1 cellular context compared by ENCODE assay signal in genomic region chr11:72812968-72813739, GRCh38.
TF ChIP-seq lines count a peak whose summit lies in the region.

No MANE protein-coding gene starts in this region.

TF ChIP-seq in GM12878, 131 proteins besides CTCF, POLR2A, EP300 and RAD21 (continued from another document and continues in another):
- no peak for TF ChIP-seq CUX1 (IDR thresholded peaks at IDR 0.05; ENCODE audit: insufficient replicate concordance, low read depth, low read length)
- peak; percentile 57; the same call in 1 of the 2 replicates for TF ChIP-seq IKZF1 (conservative IDR thresholded peaks at IDR 0.05)
- TF ChIP-seq, protein P1, sequence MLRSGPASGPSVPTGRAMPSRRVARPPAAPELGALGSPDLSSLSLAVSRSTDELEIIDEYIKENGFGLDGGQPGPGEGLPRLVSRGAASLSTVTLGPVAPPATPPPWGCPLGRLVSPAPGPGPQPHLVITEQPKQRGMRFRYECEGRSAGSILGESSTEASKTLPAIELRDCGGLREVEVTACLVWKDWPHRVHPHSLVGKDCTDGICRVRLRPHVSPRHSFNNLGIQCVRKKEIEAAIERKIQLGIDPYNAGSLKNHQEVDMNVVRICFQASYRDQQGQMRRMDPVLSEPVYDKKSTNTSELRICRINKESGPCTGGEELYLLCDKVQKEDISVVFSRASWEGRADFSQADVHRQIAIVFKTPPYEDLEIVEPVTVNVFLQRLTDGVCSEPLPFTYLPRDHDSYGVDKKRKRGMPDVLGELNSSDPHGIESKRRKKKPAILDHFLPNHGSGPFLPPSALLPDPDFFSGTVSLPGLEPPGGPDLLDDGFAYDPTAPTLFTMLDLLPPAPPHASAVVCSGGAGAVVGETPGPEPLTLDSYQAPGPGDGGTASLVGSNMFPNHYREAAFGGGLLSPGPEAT (IDR thresholded peaks at IDR 0.05; ENCODE audit: low read depth), result no peak
- no peak for TF ChIP-seq DPF2 (IDR thresholded peaks at IDR 0.05)
- no peak for TF ChIP-seq KDM1A (IDR thresholded peaks at IDR 0.05; ENCODE audit: borderline replicate concordance)
- TF ChIP-seq MEF2B (IDR thresholded peaks at IDR 0.05; ENCODE audit: partially characterized antibody, poor library complexity, severe bottlenecking), result peak; percentile 25
- peak; percentile 75 for TF ChIP-seq MAX (IDR thresholded peaks at IDR 0.05; ENCODE audit: low read depth, low read length)
- TF ChIP-seq MLLT1 (IDR thresholded peaks at IDR 0.05), result no peak
- no peak for TF ChIP-seq RUNX3 (IDR thresholded peaks at IDR 0.05; ENCODE audit: low read length)
- no peak for TF ChIP-seq EGR1 (IDR thresholded peaks at IDR 0.05; ENCODE audit: borderline replicate concordance in 1 of 2, low read depth in 2 of 2, low read length in 2 of 2)
- no peak for TF ChIP-seq TCF12 (IDR thresholded peaks at IDR 0.05; ENCODE audit: low read depth, low read length)
- no peak for TF ChIP-seq NFXL1 (IDR thresholded peaks at IDR 0.05; ENCODE audit: borderline replicate concordance)
- TF ChIP-seq NR2C1 (IDR thresholded peaks at IDR 0.05), result no peak
- peak; percentile 50; the same call in 1 of the 2 replicates for TF ChIP-seq POLR2AphosphoS5 (IDR thresholded peaks at IDR 0.05; ENCODE audit: low read length)
- TF ChIP-seq CBX3 (IDR thresholded peaks at IDR 0.05; ENCODE audit: borderline replicate concordance, low read depth), result no peak
- peak; percentile 91 for TF ChIP-seq SMARCA5 (IDR thresholded peaks at IDR 0.05)
- TF ChIP-seq CHD1 (IDR thresholded peaks at IDR 0.05; ENCODE audit: low read depth, low read length), result no peak
- TF ChIP-seq IRF4 (IDR thresholded peaks at IDR 0.05; ENCODE audit: low read depth, low read length), result no peak
- peak; percentile 49 for TF ChIP-seq SMC3 (IDR thresholded peaks at IDR 0.05; ENCODE audit: borderline replicate concordance, low read length)
- TF ChIP-seq, protein P2, sequence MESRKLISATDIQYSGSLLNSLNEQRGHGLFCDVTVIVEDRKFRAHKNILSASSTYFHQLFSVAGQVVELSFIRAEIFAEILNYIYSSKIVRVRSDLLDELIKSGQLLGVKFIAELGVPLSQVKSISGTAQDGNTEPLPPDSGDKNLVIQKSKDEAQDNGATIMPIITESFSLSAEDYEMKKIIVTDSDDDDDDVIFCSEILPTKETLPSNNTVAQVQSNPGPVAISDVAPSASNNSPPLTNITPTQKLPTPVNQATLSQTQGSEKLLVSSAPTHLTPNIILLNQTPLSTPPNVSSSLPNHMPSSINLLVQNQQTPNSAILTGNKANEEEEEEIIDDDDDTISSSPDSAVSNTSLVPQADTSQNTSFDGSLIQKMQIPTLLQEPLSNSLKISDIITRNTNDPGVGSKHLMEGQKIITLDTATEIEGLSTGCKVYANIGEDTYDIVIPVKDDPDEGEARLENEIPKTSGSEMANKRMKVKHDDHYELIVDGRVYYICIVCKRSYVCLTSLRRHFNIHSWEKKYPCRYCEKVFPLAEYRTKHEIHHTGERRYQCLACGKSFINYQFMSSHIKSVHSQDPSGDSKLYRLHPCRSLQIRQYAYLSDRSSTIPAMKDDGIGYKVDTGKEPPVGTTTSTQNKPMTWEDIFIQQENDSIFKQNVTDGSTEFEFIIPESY (IDR thresholded peaks at IDR 0.05), result no peak
- TF ChIP-seq FOS (IDR thresholded peaks at IDR 0.05; ENCODE audit: borderline replicate concordance, extremely low read depth, insufficient read length), result no peak
- TF ChIP-seq HCFC1 (IDR thresholded peaks at IDR 0.05; ENCODE audit: low read length), result no peak
- peak; percentile 60 to 61; a peak in 3 of 4 replicates for TF ChIP-seq IKZF2 (IDR thresholded peaks at IDR 0.05)
- TF ChIP-seq KLF5 (IDR thresholded peaks at IDR 0.05; ENCODE audit: partially characterized antibody), result peak; percentile 41
- no peak for TF ChIP-seq GATAD2B (conservative IDR thresholded peaks at IDR 0.05; ENCODE audit: low read depth)
- TF ChIP-seq, protein P3, sequence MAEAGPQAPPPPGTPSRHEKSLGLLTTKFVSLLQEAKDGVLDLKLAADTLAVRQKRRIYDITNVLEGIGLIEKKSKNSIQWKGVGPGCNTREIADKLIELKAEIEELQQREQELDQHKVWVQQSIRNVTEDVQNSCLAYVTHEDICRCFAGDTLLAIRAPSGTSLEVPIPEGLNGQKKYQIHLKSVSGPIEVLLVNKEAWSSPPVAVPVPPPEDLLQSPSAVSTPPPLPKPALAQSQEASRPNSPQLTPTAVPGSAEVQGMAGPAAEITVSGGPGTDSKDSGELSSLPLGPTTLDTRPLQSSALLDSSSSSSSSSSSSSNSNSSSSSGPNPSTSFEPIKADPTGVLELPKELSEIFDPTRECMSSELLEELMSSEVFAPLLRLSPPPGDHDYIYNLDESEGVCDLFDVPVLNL (IDR thresholded peaks at IDR 0.05; ENCODE audit: low read depth, low read length), result no peak
- TF ChIP-seq MXI1 (IDR thresholded peaks at IDR 0.05; ENCODE audit: low read depth, low read length), result peak; percentile 36; the same call in 1 of the 2 replicates
- TF ChIP-seq ATF3 (IDR thresholded peaks at IDR 0.05; ENCODE audit: borderline replicate concordance, extremely low read depth, low read depth, low read length), result no peak
- TF ChIP-seq BACH1 (IDR thresholded peaks at IDR 0.05; ENCODE audit: borderline replicate concordance), result peak; percentile 36; the same call in 1 of the 2 replicates
- no peak for TF ChIP-seq MYC (IDR thresholded peaks at IDR 0.05; ENCODE audit: insufficient read depth, insufficient read length, insufficient replicate concordance, low read length, severe bottlenecking)
- no peak for TF ChIP-seq ELK1 (IDR thresholded peaks at IDR 0.05; ENCODE audit: low read depth, low read length)
- no peak for TF ChIP-seq PAX8 (IDR thresholded peaks at IDR 0.05)
- no peak for TF ChIP-seq ZSCAN29 (IDR thresholded peaks at IDR 0.05)
- no peak for TF ChIP-seq CBX5 (IDR thresholded peaks at IDR 0.05; ENCODE audit: low read depth)
- TF ChIP-seq, protein P4, sequence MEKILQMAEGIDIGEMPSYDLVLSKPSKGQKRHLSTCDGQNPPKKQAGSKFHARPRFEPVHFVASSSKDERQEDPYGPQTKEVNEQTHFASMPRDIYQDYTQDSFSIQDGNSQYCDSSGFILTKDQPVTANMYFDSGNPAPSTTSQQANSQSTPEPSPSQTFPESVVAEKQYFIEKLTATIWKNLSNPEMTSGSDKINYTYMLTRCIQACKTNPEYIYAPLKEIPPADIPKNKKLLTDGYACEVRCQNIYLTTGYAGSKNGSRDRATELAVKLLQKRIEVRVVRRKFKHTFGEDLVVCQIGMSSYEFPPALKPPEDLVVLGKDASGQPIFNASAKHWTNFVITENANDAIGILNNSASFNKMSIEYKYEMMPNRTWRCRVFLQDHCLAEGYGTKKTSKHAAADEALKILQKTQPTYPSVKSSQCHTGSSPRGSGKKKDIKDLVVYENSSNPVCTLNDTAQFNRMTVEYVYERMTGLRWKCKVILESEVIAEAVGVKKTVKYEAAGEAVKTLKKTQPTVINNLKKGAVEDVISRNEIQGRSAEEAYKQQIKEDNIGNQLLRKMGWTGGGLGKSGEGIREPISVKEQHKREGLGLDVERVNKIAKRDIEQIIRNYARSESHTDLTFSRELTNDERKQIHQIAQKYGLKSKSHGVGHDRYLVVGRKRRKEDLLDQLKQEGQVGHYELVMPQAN (conservative IDR thresholded peaks at IDR 0.05), result no peak; the same call in 1 of the 2 replicates
- no peak for TF ChIP-seq CHD2 (IDR thresholded peaks at IDR 0.05; ENCODE audit: borderline replicate concordance, low read depth, low read length)
- TF ChIP-seq NFIC (IDR thresholded peaks at IDR 0.05; ENCODE audit: low read depth, low read length), result no peak
- TF ChIP-seq, protein P5, sequence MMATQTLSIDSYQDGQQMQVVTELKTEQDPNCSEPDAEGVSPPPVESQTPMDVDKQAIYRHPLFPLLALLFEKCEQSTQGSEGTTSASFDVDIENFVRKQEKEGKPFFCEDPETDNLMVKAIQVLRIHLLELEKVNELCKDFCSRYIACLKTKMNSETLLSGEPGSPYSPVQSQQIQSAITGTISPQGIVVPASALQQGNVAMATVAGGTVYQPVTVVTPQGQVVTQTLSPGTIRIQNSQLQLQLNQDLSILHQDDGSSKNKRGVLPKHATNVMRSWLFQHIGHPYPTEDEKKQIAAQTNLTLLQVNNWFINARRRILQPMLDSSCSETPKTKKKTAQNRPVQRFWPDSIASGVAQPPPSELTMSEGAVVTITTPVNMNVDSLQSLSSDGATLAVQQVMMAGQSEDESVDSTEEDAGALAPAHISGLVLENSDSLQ (IDR thresholded peaks at IDR 0.05), result no peak
- peak; percentile 31; the same call in 1 of the 3 replicates for TF ChIP-seq POU2F2 (IDR thresholded peaks at IDR 0.05; ENCODE audit: borderline replicate concordance, low read depth, low read length)
- TF ChIP-seq HDGF (IDR thresholded peaks at IDR 0.05), result no peak; the same call in 1 of the 2 replicates
